ENCODE assay signal across 18 cellular contexts in genomic region chr9:13816837-13817236, GRCh38.
"Had no signal": no experiment of that assay in that cellular context is flagged by ENCODE, and none has a peak within 500 bp of the region (broad histone marks: within the 10 kb centered on the region; RNA-seq: fewer than 3 reads in every experiment).

No MANE protein-coding gene starts in this region.

- H3K9me3 ChIP-seq: adrenal gland, pancreas, upper lobe of right lung had no signal

- H3K4me1 ChIP-seq: adrenal gland, pancreas, upper lobe of right lung had no signal

- H3K36me3 Mint-ChIP-seq: immature natural killer cell had no signal

- H3K4me1 Mint-ChIP-seq: immature natural killer cell, natural killer cell had no signal

- H3K27ac ChIP-seq: adrenal gland, heart right ventricle, pancreas, upper lobe of right lung had no signal

- H3K4me3 Mint-ChIP-seq: activated T-helper 1 cell treated with anti-CD3 and anti-CD28 coated beads, Interleukin-12 subunit alpha, Interleukin-12 subunit beta, Interleukin-2, Interleukin-4 antibody, amounts not matched to agents 30 ng/mL and 10 ng/mL and 1 ng/mL, durations not matched to agents 14 hours and 24 hours and 36 hours; immature natural killer cell; natural killer cell; T-helper 2 cell treated with Interferon-gamma antibody and Interleukin-4, amounts not matched to agents 5 μg/mL and 100 μg/mL, for 36 hours had no signal

- H3K27me3 ChIP-seq: adrenal gland, heart right ventricle, pancreas, upper lobe of right lung had no signal

- H3K36me3 ChIP-seq: adrenal gland, heart right ventricle, pancreas, upper lobe of right lung had no signal

- DNase-seq: activated CD4-positive, alpha-beta T cell treated with anti-CD3 and anti-CD28 coated beads, Interleukin-2, amount 50 U/mL, for 48 hours; activated gamma-delta T cell treated with Interleukin-2 at 50 U/mL for 16 hours; activated T-cell treated with anti-CD3 and anti-CD28 coated beads for 4 hours; adrenal gland; erythroblast; heart right ventricle; immature natural killer cell; mesenchymal stem cell; natural killer cell; pancreas; stimulated activated CD4-positive, alpha-beta T cell treated with anti-CD3 and anti-CD28 coated beads, Interleukin-12 subunit alpha, Interleukin-12 subunit beta, amount 100 ng/mL, for 4 hours; stimulated activated CD4-positive, alpha-beta T cell treated with anti-CD3 and anti-CD28 coated beads, Interleukin-1b, Interleukin-23, amount 100 ng/mL, for 48 hours; stimulated activated CD8-positive, alpha-beta memory T cell treated with anti-CD3 and anti-CD28 coated beads, Interleukin-4, amount 100 ng/mL, for 48 hours; stimulated activated naive CD4-positive, alpha-beta T cell; upper lobe of right lung had no signal

- H3K4me3 ChIP-seq: adrenal gland, heart right ventricle, pancreas, upper lobe of right lung had no signal

- H3K27ac Mint-ChIP-seq: activated naive CD4-positive, alpha-beta T cell treated with anti-CD3 and anti-CD28 coated beads, Interleukin-2, amount 50 U/mL, for 72 hours; activated T-helper 1 cell treated with anti-CD3 and anti-CD28 coated beads, Interleukin-12 subunit alpha, Interleukin-12 subunit beta, Interleukin-2, Interleukin-4 antibody, amounts not matched to agents 30 ng/mL and 10 ng/mL and 1 ng/mL, durations not matched to agents 14 hours and 24 hours and 36 hours; immature natural killer cell; natural killer cell; T-helper 2 cell treated with Interferon-gamma antibody and Interleukin-4, amounts not matched to agents 5 μg/mL and 100 μg/mL, for 36 hours had no signal

- ATAC-seq: activated naive CD4-positive, alpha-beta T cell treated with anti-CD3 and anti-CD28 coated beads, Interleukin-2, amount 50 U/mL, for 72 hours; heart right ventricle; natural killer cell; pancreas; upper lobe of right lung had no signal
